Comparison of ENCODE assay signal across 10 cellular contexts in genomic region chr12:80299976-80300375, GRCh38.
A peak's percentile ranks its signal among the peaks of the same experiment; 100 is the strongest.
DNase-seq lines count a peak whose midpoint lies in the region; ATAC-seq and TF ChIP-seq lines count a peak whose summit lies in the region.
"Had no signal": no experiment of that assay in that cellular context is flagged by ENCODE, and none has a peak within 500 bp of the region (broad histone marks: within the 10 kb centered on the region; RNA-seq: fewer than 3 reads in every experiment).

No MANE protein-coding gene starts in this region.

- H3K27ac Mint-ChIP-seq in stimulated activated naive B cell treated with anti-CD40 and anti-IgM and Interleukin-4, amounts not matched to agents 10 μg/mL and 1 μg/mL and 100 μg/mL, for 72 hours: no peak overlapping the region

- ATAC-seq in GM18873 (IDR thresholded peaks at IDR 0.05; ENCODE audit: low FRiP score, unreplicated experiment) (peak; percentile 79), GM21528 (IDR thresholded peaks at IDR 0.05; ENCODE audit: low FRiP score, unreplicated experiment) (peak; percentile 88), HG03103 (IDR thresholded peaks at IDR 0.05; ENCODE audit: low read depth, unreplicated experiment) (peak; percentile 66)
- ATAC-seq in stimulated activated naive B cell treated with anti-CD40 and anti-IgM and Interleukin-4, amounts not matched to agents 10 μg/mL and 1 μg/mL and 100 μg/mL, for 72 hours (replicated peaks): no peak
- ATAC-seq: body of pancreas had no signal

- no peaks in the 10 kb centered on the region for H3K36me3 Mint-ChIP-seq in stimulated activated naive B cell treated with anti-CD40 and anti-IgM and Interleukin-4, amounts not matched to agents 10 μg/mL and 1 μg/mL and 100 μg/mL, for 72 hours

- H3K4me3 ChIP-seq in fibroblast of mammary gland (ENCODE audit: control insufficient read depth, low read depth, low read length): no peak overlapping the region
- H3K4me3 ChIP-seq: body of pancreas, suprapubic skin had no signal

- no peaks in the 10 kb centered on the region for H3K9me3 Mint-ChIP-seq in stimulated activated naive B cell treated with anti-CD40 and anti-IgM and Interleukin-4, amounts not matched to agents 10 μg/mL and 1 μg/mL and 100 μg/mL, for 72 hours

- H3K4me1 Mint-ChIP-seq in stimulated activated naive B cell treated with anti-CD40 and anti-IgM and Interleukin-4, amounts not matched to agents 10 μg/mL and 1 μg/mL and 100 μg/mL, for 72 hours: no peaks in the 10 kb centered on the region

- no peaks in the 10 kb centered on the region for H3K27me3 Mint-ChIP-seq in stimulated activated naive B cell treated with anti-CD40 and anti-IgM and Interleukin-4, amounts not matched to agents 10 μg/mL and 1 μg/mL and 100 μg/mL, for 72 hours

- peak; percentile 21 for DNase-seq in fibroblast of mammary gland (ENCODE audit: low read depth)
- no peak for DNase-seq in kidney glomerular epithelial cell (lab: John Stamatoyannopoulos, UW)
- DNase-seq in hepatic stellate cell (ENCODE audit: low spot score): no peak
- no peak for DNase-seq in stimulated activated naive B cell treated with anti-CD40 and anti-IgM and Interleukin-4, amounts not matched to agents 10 μg/mL and 1 μg/mL and 100 μg/mL, for 72 hours
- DNase-seq: body of pancreas, DMS153 had no signal

- no peak for TF ChIP-seq CTCF in fibroblast of mammary gland (conservative IDR thresholded peaks at IDR 0.05; ENCODE audit: control insufficient read depth, insufficient read depth, low read depth, low read length)

- no peak overlapping the region for H3K4me3 Mint-ChIP-seq in stimulated activated naive B cell treated with anti-CD40 and anti-IgM and Interleukin-4, amounts not matched to agents 10 μg/mL and 1 μg/mL and 100 μg/mL, for 72 hours

Comparison
In these comparisons a context has a peak if more than half of its experiments do, and no peak if none do; other contexts are left out.
1. ATAC-seq: peak in GM18873 (single experiment), GM21528 (single experiment) and HG03103 (single experiment); none in stimulated activated naive B cell treated with anti-CD40 and anti-IgM and Interleukin-4, amounts not matched to agents 10 μg/mL and 1 μg/mL and 100 μg/mL, for 72 hours (0 of 2).